23 cellular contexts compared by ENCODE assay signal in the genomic region with DNA sequence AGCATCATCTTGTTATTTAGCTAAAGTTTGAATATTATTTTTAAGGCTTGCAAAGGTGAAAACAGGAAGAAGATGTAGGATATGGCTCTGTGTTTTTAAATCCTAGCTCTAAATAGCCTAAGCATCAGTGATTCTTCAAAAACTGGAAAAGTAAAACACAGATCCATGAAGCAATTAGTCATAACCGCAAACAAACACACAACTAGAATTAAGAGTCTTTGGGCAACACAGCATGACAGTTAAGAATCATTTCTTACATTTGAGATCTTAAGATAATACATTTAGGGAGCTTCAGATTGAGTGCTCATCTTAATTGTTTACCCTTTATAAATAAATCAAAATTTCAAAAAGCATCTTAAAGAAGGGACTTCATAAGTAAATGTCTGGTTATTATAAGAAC.
DNase-seq lines count a peak whose midpoint lies in the region; ATAC-seq, FAIRE-seq and TF ChIP-seq lines count a peak whose summit lies in the region.
"Had no signal": no experiment of that assay in that cellular context is flagged by ENCODE, and none has a peak within 500 bp of the region (broad histone marks: within the 10 kb centered on the region; RNA-seq: fewer than 3 reads in every experiment).

No MANE protein-coding gene starts in this region.

- no peaks in the 10 kb centered on the region for H3K9me2 ChIP-seq in PC-3 (replicated peaks; ENCODE audit: low read length)

- no peaks in the 10 kb centered on the region for H3K27me3 Mint-ChIP-seq in activated naive CD4-positive, alpha-beta T cell treated with anti-CD3 and anti-CD28 coated beads, Interleukin-2, amount 50 U/mL, for 24 hours
- H3K27me3 Mint-ChIP-seq in activated naive CD4-positive, alpha-beta T cell treated with anti-CD3 and anti-CD28 coated beads, Interleukin-2, amount 10 ng/mL, durations not matched to agents 7 days and 5 days = no peaks in the 10 kb centered on the region
- no peaks in the 10 kb centered on the region for H3K27me3 Mint-ChIP-seq in CD14-positive monocyte (ENCODE audit: low read depth in 3 of 3)
- H3K27me3 Mint-ChIP-seq: B cell; CD4-positive, alpha-beta T cell; CD8-positive, alpha-beta memory T cell had no signal

- H3K9me3 ChIP-seq in PC-3 (ENCODE audit: low read length) = no peaks in the 10 kb centered on the region
- H3K9me3 ChIP-seq: BLaER1 had no signal

- CTCF ChIA-PET in activated naive CD4-positive, alpha-beta T cell treated with anti-CD3 and anti-CD28 coated beads, Interleukin-2, amount 10 ng/mL, durations not matched to agents 7 days and 5 days (lab: Charles Lee) = interaction anchor here (0.7 to 2.2 kb wide), 3 partner anchors 22 to 1075 kb away, joined by 3 to 12 read pairs (median 3); no protein-coding TSS in a partner anchor
- CTCF ChIA-PET in PC-3 (lab: Charles Lee) = interaction anchor here (0.6 to 2.0 kb wide), 2 partner anchors 119 to 126 kb away, joined by 3 to 12 read pairs; partner anchors contain the start of gene MAP3K5

- no peaks in the 10 kb centered on the region for H3F3A ChIP-seq in PC-3 (ENCODE audit: low read length, unreplicated experiment)

- no peak overlapping the region for H3K4me3 ChIP-seq in PC-3 (ENCODE audit: low read length)
- H3K4me3 ChIP-seq: BLaER1, GM12878, GM23338 had no signal

- no peaks in the 10 kb centered on the region for H3K27me3 ChIP-seq in PC-3 (ENCODE audit: low read length)
- H3K27me3 ChIP-seq: BLaER1 had no signal

- H3K27ac Mint-ChIP-seq in activated naive CD4-positive, alpha-beta T cell treated with anti-CD3 and anti-CD28 coated beads, Interleukin-2, amount 50 U/mL, for 24 hours = peak overlapping the region; percentile 59
- no peak overlapping the region for H3K27ac Mint-ChIP-seq in activated naive CD4-positive, alpha-beta T cell treated with anti-CD3 and anti-CD28 coated beads, Interleukin-2, amount 10 ng/mL, durations not matched to agents 7 days and 5 days
- peak overlapping the region in 1 of 7 donors; percentile 11 for H3K27ac Mint-ChIP-seq in CD14-positive monocyte
- H3K27ac Mint-ChIP-seq: B cell; CD4-positive, alpha-beta T cell; GM23338; H9 had no signal

- no TSS peak for BruUV-seq in PC-3 (replicated peaks; lab: Mats Ljungman, UMichigan)

- intact Hi-C loops in PC-3 (cut with micrococcal nuclease) = loop anchor here (5.0 to 10.0 kb wide), 2 partner anchors 49 to 126 kb away; partner anchors contain the start of gene MAP3K5
- intact Hi-C loops in CD14-positive monocyte (cut with micrococcal nuclease) = no loop called here

- peak overlapping the region; percentile 34; the same call in 1 of the 2 replicates for H3K4me2 ChIP-seq in PC-3 (ENCODE audit: low read length)
- H3K4me2 ChIP-seq: BLaER1, GM23338 had no signal

- no peaks in the 10 kb centered on the region for H3K79me2 ChIP-seq in PC-3 (ENCODE audit: low read length)

- H3K9me3 Mint-ChIP-seq in activated naive CD4-positive, alpha-beta T cell treated with anti-CD3 and anti-CD28 coated beads, Interleukin-2, amount 50 U/mL, for 24 hours = no peaks in the 10 kb centered on the region
- H3K9me3 Mint-ChIP-seq in activated naive CD4-positive, alpha-beta T cell treated with anti-CD3 and anti-CD28 coated beads, Interleukin-2, amount 10 ng/mL, durations not matched to agents 7 days and 5 days = no peaks in the 10 kb centered on the region
- no peaks in the 10 kb centered on the region for H3K9me3 Mint-ChIP-seq in CD14-positive monocyte
- H3K9me3 Mint-ChIP-seq: CD4-positive, alpha-beta T cell; CD8-positive, alpha-beta memory T cell; GM23338; H9 had no signal

- no peak overlapping the region for H3K9ac ChIP-seq in PC-3 (ENCODE audit: low read length)
- H3K9ac ChIP-seq: BLaER1 had no signal

- H3K36me3 ChIP-seq in PC-3 (ENCODE audit: low read depth, low read length) = no peaks in the 10 kb centered on the region
- H3K36me3 ChIP-seq: BLaER1 had no signal

- TF ChIP-seq CTCF in PC-3 (conservative IDR thresholded peaks at IDR 0.05; ENCODE audit: low read depth, low read length) = no peak
- TF ChIP-seq CTCF in CD14-positive monocyte (IDR thresholded peaks at IDR 0.05) = no peak

- no peak overlapping the region for H3K4me3 Mint-ChIP-seq in activated naive CD4-positive, alpha-beta T cell treated with anti-CD3 and anti-CD28 coated beads, Interleukin-2, amount 50 U/mL, for 24 hours
- H3K4me3 Mint-ChIP-seq in activated naive CD4-positive, alpha-beta T cell treated with anti-CD3 and anti-CD28 coated beads, Interleukin-2, amount 10 ng/mL, durations not matched to agents 7 days and 5 days = no peak overlapping the region
- no peak overlapping the region for H3K4me3 Mint-ChIP-seq in CD14-positive monocyte
- H3K4me3 Mint-ChIP-seq: B cell; CD4-positive, alpha-beta T cell; CD8-positive, alpha-beta memory T cell; GM23338; H9 had no signal

- no peak overlapping the region for H2AFZ ChIP-seq in PC-3 (ENCODE audit: low read length)
- H2AFZ ChIP-seq: GM23338 had no signal

- H4K20me1 ChIP-seq in PC-3 (ENCODE audit: low read length) = no peaks in the 10 kb centered on the region
- H4K20me1 ChIP-seq: BLaER1 had no signal

- peaks cover 30% of the 10 kb centered on the region for H3K4me1 ChIP-seq in PC-3 (ENCODE audit: insufficient read depth, low read length)
- H3K4me1 ChIP-seq: BLaER1 had no signal

- no peaks in the 10 kb centered on the region for H3K4me1 Mint-ChIP-seq in activated naive CD4-positive, alpha-beta T cell treated with anti-CD3 and anti-CD28 coated beads, Interleukin-2, amount 50 U/mL, for 24 hours
- H3K4me1 Mint-ChIP-seq in activated naive CD4-positive, alpha-beta T cell treated with anti-CD3 and anti-CD28 coated beads, Interleukin-2, amount 10 ng/mL, durations not matched to agents 7 days and 5 days = no peaks in the 10 kb centered on the region
- H3K4me1 Mint-ChIP-seq in CD14-positive monocyte = peaks cover 2% of the 10 kb centered on the region
- H3K4me1 Mint-ChIP-seq: B cell, GM23338, H9 had no signal

- H3K36me3 Mint-ChIP-seq in activated naive CD4-positive, alpha-beta T cell treated with anti-CD3 and anti-CD28 coated beads, Interleukin-2, amount 50 U/mL, for 24 hours = peaks cover 3% of the 10 kb centered on the region
- H3K36me3 Mint-ChIP-seq in activated naive CD4-positive, alpha-beta T cell treated with anti-CD3 and anti-CD28 coated beads, Interleukin-2, amount 10 ng/mL, durations not matched to agents 7 days and 5 days = peaks cover 15% of the 10 kb centered on the region
- H3K36me3 Mint-ChIP-seq in CD14-positive monocyte = peaks cover 38 to 47% of the 10 kb centered on the region in 2 donors

- DNase-seq in activated naive CD4-positive, alpha-beta T cell treated with anti-CD3 and anti-CD28 coated beads, Interleukin-2, amount 10 ng/mL, durations not matched to agents 7 days and 5 days = no peak
- peak; percentile 55 for DNase-seq in PC-3
- peak; percentile 27 for DNase-seq in renal cortical epithelial cell (ENCODE audit: low read depth)
- no peak for DNase-seq in SIG-M5 (lab: John Stamatoyannopoulos, UW)
- DNase-seq in SW 1271 (lab: John Stamatoyannopoulos, UW) = no peak
- no peak for DNase-seq in CD14-positive monocyte (ENCODE audit: low spot score)
- DNase-seq: Calu3; CD4-positive, alpha-beta T cell; CD8-positive, alpha-beta memory T cell; DMS53; EL; GDM1; H9 had no signal

- POLR2A ChIA-PET in PC-3 (lab: Charles Lee; ENCODE audit: unreplicated experiment) = interaction anchor here (0.6 kb wide), 1 partner anchor 105 kb away, joined by 3 read pairs; no protein-coding TSS in a partner anchor

- H3K27ac ChIP-seq in PC-3 (ENCODE audit: low read length) = no peak overlapping the region
- H3K27ac ChIP-seq: 22Rv1, BLaER1, C4-2B had no signal

- FAIRE-seq in endometrium (lab: Jason Lieb, UNC) = peak; percentile 50
- FAIRE-seq: GM12878, GM19239 had no signal

- ATAC-seq in PC-3 = peak; percentile 69
- ATAC-seq: GM12878, GM23338, HCT116 had no signal

Comparison
In these comparisons a context has a peak if more than half of its experiments do, and no peak if none do; other contexts are left out.
1. DNase-seq: peak in PC-3 (single experiment) and renal cortical epithelial cell (single experiment); none in activated naive CD4-positive, alpha-beta T cell treated with anti-CD3 and anti-CD28 coated beads, Interleukin-2, amount 10 ng/mL, durations not matched to agents 7 days and 5 days (single experiment), SIG-M5 (single experiment), SW 1271 (0 of 2) and CD14-positive monocyte (single experiment).